In the genomic region with DNA sequence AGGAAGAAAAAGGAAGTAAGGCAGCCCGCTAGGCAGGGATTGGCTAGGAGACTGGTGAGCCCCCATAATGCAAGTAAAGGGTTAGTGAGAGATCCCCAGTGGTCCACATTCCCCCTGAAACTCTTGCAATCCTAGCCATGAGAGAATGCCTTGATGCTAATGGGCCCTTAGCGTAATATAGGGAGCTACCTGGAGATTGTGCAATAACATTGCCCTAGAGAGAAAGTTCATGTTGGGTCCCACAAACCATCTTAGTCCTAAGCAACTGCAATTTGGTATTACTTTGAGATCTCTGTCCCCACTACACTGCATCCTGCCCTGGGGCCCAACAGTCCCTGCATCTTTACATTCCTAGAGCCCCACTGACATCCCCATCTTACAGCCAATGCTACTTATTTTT, we compare ENCODE assay signal across 28 cellular contexts.
"Had no signal": no experiment of that assay in that cellular context is flagged by ENCODE, and none has a peak within 500 bp of the region (broad histone marks: within the 10 kb centered on the region; RNA-seq: fewer than 3 reads in every experiment).

No MANE protein-coding gene starts in this region.

- H3K4me3 ChIP-seq: colonic mucosa, coronary artery, dorsolateral prefrontal cortex, esophagus muscularis mucosa, esophagus squamous epithelium, gastrocnemius medialis, gastroesophageal sphincter, heart left ventricle, heart right ventricle had no signal

- ATAC-seq: effector memory CD8-positive, alpha-beta T cell; esophagus mucosa; foreskin keratinocyte; gastrocnemius medialis; gastroesophageal sphincter; heart left ventricle; heart right ventricle had no signal

- H3K27me3 ChIP-seq: colonic mucosa, esophagus muscularis mucosa, esophagus squamous epithelium, foreskin keratinocyte, gastrocnemius medialis, gastroesophageal sphincter, heart left ventricle, heart right ventricle had no signal

- H3K9me3 ChIP-seq: colonic mucosa, gastrocnemius medialis, gastroesophageal sphincter had no signal

- H3K4me1 ChIP-seq: colonic mucosa, esophagus muscularis mucosa, esophagus squamous epithelium, foreskin keratinocyte, gastrocnemius medialis, gastroesophageal sphincter, heart left ventricle, heart right ventricle had no signal

- FAIRE-seq: colon, endometrium, endothelial cell of umbilical vein, frontal cortex had no signal

- H3K36me3 ChIP-seq: colonic mucosa, esophagus muscularis mucosa, esophagus squamous epithelium, gastrocnemius medialis, gastroesophageal sphincter, heart left ventricle, heart right ventricle had no signal

- H3K27ac ChIP-seq: colonic mucosa, coronary artery, dorsolateral prefrontal cortex, epithelial cell of prostate, esophagus muscularis mucosa, esophagus squamous epithelium, foreskin keratinocyte, gastrocnemius medialis, gastroesophageal sphincter, heart left ventricle, heart right ventricle had no signal

- DNase-seq: colonic mucosa; cortex of kidney; dermis blood vessel endothelial cell; dorsolateral prefrontal cortex; effector CD4-positive, alpha-beta T cell; effector CD8-positive, alpha-beta T cell; effector memory CD4-positive, alpha-beta T cell; effector memory CD8-positive, alpha-beta T cell; endodermal cell; erythroblast; esophagus squamous epithelium; foreskin fibroblast; foreskin keratinocyte; foreskin melanocyte; gastrocnemius medialis; glutamatergic neuron; head of caudate nucleus; heart left ventricle; heart right ventricle had no signal
